ENCODE assay signal across 16 cellular contexts in the genomic region with DNA sequence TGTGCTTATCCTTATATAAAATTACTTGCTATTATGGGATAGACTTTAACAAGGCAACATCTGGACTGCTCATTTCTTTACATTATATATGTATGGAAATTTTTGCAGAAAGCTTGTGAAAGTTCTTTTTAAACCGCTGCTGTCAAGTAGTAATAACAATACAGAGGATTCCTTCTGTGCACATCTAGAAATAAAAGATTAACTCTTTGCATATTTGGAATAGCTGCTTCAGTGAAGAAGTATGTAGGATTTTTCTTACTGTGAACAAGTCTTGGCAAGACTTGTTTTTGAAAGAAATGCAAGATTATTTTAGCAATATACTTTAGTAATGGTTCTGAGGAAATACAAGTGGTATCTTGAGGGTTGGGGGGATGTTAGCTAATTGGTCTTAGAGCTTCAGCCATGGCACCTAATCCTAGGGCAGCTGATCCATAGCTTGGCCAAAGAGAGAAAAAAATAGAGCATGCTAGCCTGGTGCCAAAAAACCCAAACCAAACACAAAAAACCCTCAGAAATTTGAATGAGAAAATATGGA. TPM values are rescaled to one million over a fixed set of nuclear protein-coding genes. Genes with fewer than 3 reads are reported as not detected.
A peak's percentile ranks its signal among the peaks of the same experiment; 100 is the strongest.
DNase-seq lines count a peak whose midpoint lies in the region; ATAC-seq and TF ChIP-seq lines count a peak whose summit lies in the region.
"Had no signal": no experiment of that assay in that cellular context is flagged by ENCODE, and none has a peak within 500 bp of the region (broad histone marks: within the 10 kb centered on the region; RNA-seq: fewer than 3 reads in every experiment).

No MANE protein-coding gene starts in this region.

- intact Hi-C loops in mammary epithelial cell (cut with micrococcal nuclease) (no loop called here), A673 (cut with micrococcal nuclease; ENCODE audit: unreplicated experiment) (no loop called here)

- no peaks in the 10 kb centered on the region for H3F3A ChIP-seq in smooth muscle cell (ENCODE audit: low read depth)

- in situ Hi-C loops in mammary epithelial cell (cut with MboI; ENCODE audit: low sequenced_read_pairs in 2 of 2) = no loop called here

- H3K27me3 Mint-ChIP-seq in activated naive CD8-positive, alpha-beta T cell = no peaks in the 10 kb centered on the region
- H3K27me3 Mint-ChIP-seq in activated naive CD8-positive, alpha-beta T cell treated with anti-CD3 and anti-CD28 coated beads for 36 hours = no peaks in the 10 kb centered on the region
- H3K27me3 Mint-ChIP-seq: CD4-positive, alpha-beta memory T cell; stimulated activated naive CD8-positive, alpha-beta T cell treated with anti-CD3 and anti-CD28 coated beads, Interleukin-15, Interleukin-2, amounts not matched to agents 100 ng/mL and 50 ng/mL, for 24 hours had no signal

- H2AFZ ChIP-seq in mammary epithelial cell (ENCODE audit: low read depth, low read length) = no peak overlapping the region
- H2AFZ ChIP-seq in smooth muscle cell (ENCODE audit: low read depth) = no peak overlapping the region

- H3K4me2 ChIP-seq in mammary epithelial cell (ENCODE audit: insufficient read depth, low read depth, low read length) = peak overlapping the region; percentile 75
- H3K4me2 ChIP-seq in smooth muscle cell = peak overlapping the region; percentile 62

- H3K9ac ChIP-seq in mammary epithelial cell (ENCODE audit: insufficient read depth, low read length) = no peak overlapping the region
- H3K9ac ChIP-seq in smooth muscle cell (ENCODE audit: low read depth) = peak overlapping the region; percentile 26

- CTCF ChIA-PET in mammary epithelial cell (lab: Charles Lee; ENCODE audit: low non-redundant PET) (no interaction called here), A673 (lab: Charles Lee) (no interaction called here)

- dilution Hi-C loops in mammary epithelial cell (cut with HindIII; ENCODE audit: low sequenced_read_pairs) = no loop called here

- ATAC-seq in stimulated activated naive CD8-positive, alpha-beta T cell treated with anti-CD3 and anti-CD28 coated beads, Interleukin-15, Interleukin-2, amounts not matched to agents 100 U/mL and 50 U/mL, for 24 hours = no peak
- ATAC-seq in HG03025 (IDR thresholded peaks at IDR 0.05; ENCODE audit: low FRiP score, unreplicated experiment) = no peak

- H3K4me3 Mint-ChIP-seq in activated naive CD8-positive, alpha-beta T cell = no peak overlapping the region
- no peak overlapping the region for H3K4me3 Mint-ChIP-seq in activated naive CD8-positive, alpha-beta T cell treated with anti-CD3 and anti-CD28 coated beads for 36 hours
- H3K4me3 Mint-ChIP-seq: CD4-positive, alpha-beta memory T cell; stimulated activated naive CD8-positive, alpha-beta T cell treated with anti-CD3 and anti-CD28 coated beads, Interleukin-15, Interleukin-2, amounts not matched to agents 100 ng/mL and 50 ng/mL, for 24 hours had no signal

- peaks cover 42% of the 10 kb centered on the region for H3K4me1 Mint-ChIP-seq in activated naive CD8-positive, alpha-beta T cell (ENCODE audit: low read depth)
- peaks cover 35% of the 10 kb centered on the region for H3K4me1 Mint-ChIP-seq in activated naive CD8-positive, alpha-beta T cell treated with anti-CD3 and anti-CD28 coated beads for 36 hours

- H4K20me1 ChIP-seq in mammary epithelial cell (ENCODE audit: insufficient read depth, low read length) (no peaks in the 10 kb centered on the region), smooth muscle cell (ENCODE audit: low read depth) (peaks cover 76% of the 10 kb centered on the region)

- H3K9me3 ChIP-seq in mammary epithelial cell (replicated peaks; ENCODE audit: insufficient read depth, low read length) (no peaks in the 10 kb centered on the region), smooth muscle cell (replicated peaks; ENCODE audit: low read depth) (no peaks in the 10 kb centered on the region), A673 (ENCODE audit: low read depth, low read length, poor library complexity, severe bottlenecking) (no peaks in the 10 kb centered on the region)
- H3K9me3 ChIP-seq: adrenal gland, right atrium auricular region had no signal

- H3K79me2 ChIP-seq in mammary epithelial cell (ENCODE audit: insufficient read depth, low read length) (peaks cover 84% of the 10 kb centered on the region), smooth muscle cell (ENCODE audit: low read depth) (peaks cover 85% of the 10 kb centered on the region)

- H3K4me3 ChIP-seq in mammary epithelial cell (replicated peaks in 1 of 3; ENCODE audit: insufficient read depth in 1 of 3, low read depth in 2 of 3, low read length in 3 of 3) = peak overlapping the region in 1 of 3 experiments; percentile 33
- H3K4me3 ChIP-seq in smooth muscle cell = no peak overlapping the region
- no peak overlapping the region for H3K4me3 ChIP-seq in A673 (ENCODE audit: low read depth, low read length, poor library complexity, severe bottlenecking)
- H3K4me3 ChIP-seq: adrenal gland, right atrium auricular region had no signal

- POLR2A ChIA-PET in A673 (lab: Charles Lee; ENCODE audit: low non-redundant PET) = no interaction called here

- BruUV-seq in mammary epithelial cell (replicated peaks; lab: Mats Ljungman, UMichigan) (no TSS peak), A673 (replicated peaks; lab: Mats Ljungman, UMichigan) (no TSS peak)

- H3K9me3 Mint-ChIP-seq in activated naive CD8-positive, alpha-beta T cell (ENCODE audit: low read depth) = peaks cover 2% of the 10 kb centered on the region
- H3K9me3 Mint-ChIP-seq in activated naive CD8-positive, alpha-beta T cell treated with anti-CD3 and anti-CD28 coated beads for 36 hours = no peaks in the 10 kb centered on the region
- H3K9me3 Mint-ChIP-seq: CD4-positive, alpha-beta memory T cell; stimulated activated naive CD8-positive, alpha-beta T cell treated with anti-CD3 and anti-CD28 coated beads, Interleukin-15, Interleukin-2, amounts not matched to agents 100 ng/mL and 50 ng/mL, for 24 hours had no signal

- no peaks in the 10 kb centered on the region for H3K36me3 ChIP-seq in mammary epithelial cell (ENCODE audit: insufficient read depth, low read length)
- no peaks in the 10 kb centered on the region for H3K36me3 ChIP-seq in smooth muscle cell (ENCODE audit: low read depth)
- no peaks in the 10 kb centered on the region for H3K36me3 ChIP-seq in A673 (ENCODE audit: insufficient read depth, low read length, poor library complexity, severe bottlenecking)
- H3K36me3 ChIP-seq: adrenal gland, right atrium auricular region had no signal

- H3K4me1 ChIP-seq in mammary epithelial cell (ENCODE audit: insufficient read depth, low read length) (peaks cover 50% of the 10 kb centered on the region), smooth muscle cell (ENCODE audit: low read depth) (peaks cover 28% of the 10 kb centered on the region), A673 (ENCODE audit: insufficient read depth, low read length, poor library complexity, severe bottlenecking) (peaks cover 27% of the 10 kb centered on the region)

- 0% methylated on average over 1 of the region's 1 CpG for WGBS in mammary epithelial cell (ENCODE audit: low coverage, missing lambda C conversion rate)
- 69% methylated on average over 1 of the region's 1 CpG for WGBS in smooth muscle cell (ENCODE audit: low lambda C conversion rate)

- TF ChIP-seq CTCF in mammary epithelial cell (conservative IDR thresholded peaks at IDR 0.05 in 1 of 2, IDR thresholded peaks at IDR 0.05 in 1 of 2; ENCODE audit: extremely low read depth in 1 of 2, insufficient read depth in 1 of 2, low read depth in 1 of 2, low read length in 2 of 2) (no peak), smooth muscle cell (IDR thresholded peaks at IDR 0.05; ENCODE audit: borderline replicate concordance, insufficient read depth, poor library complexity, severe bottlenecking) (no peak), A673 (conservative IDR thresholded peaks at IDR 0.05; ENCODE audit: low read depth, low read length) (no peak)

- H3K27me3 ChIP-seq in mammary epithelial cell (ENCODE audit: insufficient read depth, low read length) (no peaks in the 10 kb centered on the region), smooth muscle cell (ENCODE audit: low read depth) (no peaks in the 10 kb centered on the region), A673 (replicated peaks; ENCODE audit: insufficient read depth, low read depth, low read length, poor library complexity) (no peaks in the 10 kb centered on the region)
- H3K27me3 ChIP-seq: adrenal gland, right atrium auricular region had no signal

- peak overlapping the region; percentile 41 for H3K27ac Mint-ChIP-seq in activated naive CD8-positive, alpha-beta T cell
- no peak overlapping the region for H3K27ac Mint-ChIP-seq in activated naive CD8-positive, alpha-beta T cell treated with anti-CD3 and anti-CD28 coated beads for 36 hours
- H3K27ac Mint-ChIP-seq: stimulated activated naive CD8-positive, alpha-beta T cell treated with anti-CD3 and anti-CD28 coated beads, Interleukin-15, Interleukin-2, amounts not matched to agents 100 ng/mL and 50 ng/mL, for 24 hours had no signal

- no peak for DNase-seq in activated naive CD8-positive, alpha-beta T cell treated with anti-CD3 and anti-CD28 coated beads for 36 hours
- DNase-seq in mammary epithelial cell = no peak
- DNase-seq in glomerular visceral epithelial cell (ENCODE audit: extremely low spot score) = peak; percentile 4
- DNase-seq in smooth muscle cell (lab: John Stamatoyannopoulos, UW; ENCODE audit: unreplicated experiment) = no peak
- no peak for DNase-seq in stimulated activated naive CD8-positive, alpha-beta T cell treated with anti-CD3 and anti-CD28 coated beads, Interleukin-15, Interleukin-2, amounts not matched to agents 100 U/mL and 50 U/mL, for 24 hours
- DNase-seq in A673 (ENCODE audit: low spot score) = no peak
- DNase-seq: adrenal gland; CD4-positive, alpha-beta memory T cell; midbrain; NCI-H187 treated with DMSO at 0.1 percent for 48 hours; SIG-M5; T-helper 2 cell had no signal

- H3K36me3 Mint-ChIP-seq in activated naive CD8-positive, alpha-beta T cell = no peaks in the 10 kb centered on the region
- peaks cover 7% of the 10 kb centered on the region for H3K36me3 Mint-ChIP-seq in activated naive CD8-positive, alpha-beta T cell treated with anti-CD3 and anti-CD28 coated beads for 36 hours

- no peak overlapping the region for H3K27ac ChIP-seq in mammary epithelial cell (ENCODE audit: insufficient read depth, low read depth, low read length)
- peak overlapping the region; percentile 54 for H3K27ac ChIP-seq in smooth muscle cell (ENCODE audit: low read depth)
- H3K27ac ChIP-seq in A673 (ENCODE audit: low read depth, low read length, poor library complexity, severe bottlenecking) = no peak overlapping the region
- H3K27ac ChIP-seq: adrenal gland, right atrium auricular region had no signal

RNA-seq across cellular contexts. Expression of a gene that starts 4.3 kb away (rescaled TPM):
- 10 to 100 TPM; 19.3 to 22.8 TPM for total RNA-seq in activated naive CD8-positive, alpha-beta T cell treated with anti-CD3 and anti-CD28 coated beads for 36 hours
- total RNA-seq in mammary epithelial cell (100 to 1,000 TPM in 1 of 2 donors, 10 to 100 TPM in 1; 62.7 to 122 TPM), smooth muscle cell (62.6 and 82.8 TPM in 2 replicates), A673 (2021) (44.7 and 48.2 TPM in 2 replicates)
- polyA plus RNA-seq in mammary epithelial cell (27.4 TPM), smooth muscle cell (20.0 and 32.3 TPM in 2 replicates)
- polyA minus RNA-seq in mammary epithelial cell = 39.6 TPM

RNA-seq across cellular contexts. Expression of a gene that starts 45.0 kb away (rescaled TPM):
- 10 to 100 TPM; 39.6 to 41.4 TPM for total RNA-seq in activated naive CD8-positive, alpha-beta T cell treated with anti-CD3 and anti-CD28 coated beads for 36 hours
- total RNA-seq in mammary epithelial cell (10 to 100 TPM; 43.0 to 51.4 TPM), smooth muscle cell (27.1 and 28.8 TPM in 2 replicates), A673 (2021) (49.2 and 55.4 TPM in 2 replicates)
- polyA plus RNA-seq in mammary epithelial cell (41.7 TPM), smooth muscle cell (33.1 and 41.3 TPM in 2 replicates)
- 52.8 TPM for polyA minus RNA-seq in mammary epithelial cell
